ENCODE assay signal across 26 cellular contexts in the genomic region with DNA sequence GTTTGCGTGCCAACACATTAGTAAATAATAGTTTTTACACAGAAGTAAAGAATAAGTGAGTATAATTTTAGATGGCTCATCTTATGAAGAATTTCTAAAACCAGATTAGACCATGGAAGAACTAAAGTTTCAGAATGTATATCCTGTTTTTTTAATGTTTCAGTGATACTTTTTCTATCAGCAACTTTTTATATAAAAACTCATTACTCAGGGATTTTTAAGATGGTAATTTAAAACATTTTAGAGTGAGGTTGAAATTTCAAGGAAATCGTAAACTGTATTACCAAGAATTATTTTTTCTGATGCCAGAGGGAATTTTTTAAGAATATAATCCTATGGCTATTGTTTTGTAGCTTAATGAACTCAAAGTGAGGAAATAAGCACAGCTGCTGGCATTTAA.
"Had no signal": no experiment of that assay in that cellular context is flagged by ENCODE, and none has a peak within 500 bp of the region (broad histone marks: within the 10 kb centered on the region; RNA-seq: fewer than 3 reads in every experiment).

No MANE protein-coding gene starts in this region.

- H3K4me3 ChIP-seq: colonic mucosa, esophagus squamous epithelium, gastrocnemius medialis, heart right ventricle, left lung, lower lobe of right lung, mucosa of descending colon had no signal

- H3K27ac ChIP-seq: colonic mucosa, epithelial cell of prostate, esophagus squamous epithelium, gastrocnemius medialis, heart right ventricle, left lung, lower lobe of right lung had no signal

- DNase-seq: colonic mucosa; cortex of kidney; effector CD8-positive, alpha-beta T cell; effector memory CD8-positive, alpha-beta T cell; endodermal cell; erythroblast; esophagus squamous epithelium; foreskin fibroblast; foreskin melanocyte; gastrocnemius medialis; glutamatergic neuron; head of caudate nucleus; heart right ventricle; hippocampal formation; left cardiac atrium; left lung; left ventricle myocardium superior; lower lobe of right lung; mesenchymal stem cell; mucosa of descending colon; naive B cell had no signal

- ATAC-seq: effector memory CD8-positive, alpha-beta T cell; esophagus mucosa; gastrocnemius medialis; heart right ventricle; left cardiac atrium; left lung; left ventricle myocardium superior; lower lobe of right lung; mucosa of descending colon had no signal

- H3K36me3 ChIP-seq: colonic mucosa, esophagus squamous epithelium, gastrocnemius medialis, heart right ventricle, left lung, lower lobe of right lung had no signal

- H3K9me3 ChIP-seq: colonic mucosa, esophagus squamous epithelium, gastrocnemius medialis, heart right ventricle, left lung, lower lobe of right lung, mucosa of descending colon had no signal

- H3K27me3 ChIP-seq: colonic mucosa, esophagus squamous epithelium, gastrocnemius medialis, heart right ventricle, left lung had no signal

- H3K4me1 ChIP-seq: colonic mucosa, esophagus squamous epithelium, gastrocnemius medialis, heart right ventricle, left lung, lower lobe of right lung had no signal

- FAIRE-seq: endometrium, islet of Langerhans, keratinocyte had no signal
